18 cellular contexts compared by ENCODE assay signal in genomic region chr2:241003369-241003768, GRCh38. TPM values are rescaled to one million over a fixed set of nuclear protein-coding genes. Genes with fewer than 3 reads are reported as not detected.
DNase-seq lines count a peak whose midpoint lies in the region; ATAC-seq, FAIRE-seq and TF ChIP-seq lines count a peak whose summit lies in the region.
"Had no signal": no experiment of that assay in that cellular context is flagged by ENCODE, and none has a peak within 500 bp of the region (broad histone marks: within the 10 kb centered on the region; RNA-seq: fewer than 3 reads in every experiment).

No MANE protein-coding gene starts in this region.

- CTCF ChIA-PET in activated CD8-positive, alpha-beta memory T cell treated with anti-CD3 and anti-CD28 coated beads, Interleukin-2, amount 10 ng/mL, durations not matched to agents 7 days and 5 days (lab: Charles Lee): no interaction called here

- H3K9ac ChIP-seq in kidney (ENCODE audit: low read length in 2 of 2): no peak overlapping the region

- peaks cover 5% of the 10 kb centered on the region for H3K9me3 Mint-ChIP-seq in activated naive CD8-positive, alpha-beta T cell (ENCODE audit: low read depth)
- H3K9me3 Mint-ChIP-seq in activated naive CD8-positive, alpha-beta T cell treated with anti-CD3 and anti-CD28 coated beads, Interleukin-2, amount 50 U/mL, for 24 hours: peaks cover 11% of the 10 kb centered on the region
- H3K9me3 Mint-ChIP-seq in activated CD8-positive, alpha-beta memory T cell treated with anti-CD3 and anti-CD28 coated beads, Interleukin-2, amount 10 ng/mL, durations not matched to agents 7 days and 5 days (ENCODE audit: low read depth): peaks cover 13% of the 10 kb centered on the region

- DNase-seq in activated naive CD8-positive, alpha-beta T cell treated with anti-CD3 and anti-CD28 coated beads, Interleukin-2, amount 50 U/mL, for 24 hours: no peak
- peak; percentile 26 for DNase-seq in activated CD8-positive, alpha-beta memory T cell treated with anti-CD3 and anti-CD28 coated beads, Interleukin-2, amount 10 ng/mL, durations not matched to agents 7 days and 5 days
- DNase-seq in kidney (peak; percentile 52), spleen (peak; percentile 38), GM03348 (ENCODE audit: low spot score) (no peak), DMS114 treated with DMSO at 0.1 percent for 48 hours (lab: John Stamatoyannopoulos, UW; ENCODE audit: unreplicated experiment) (no peak)
- DNase-seq: ACHN, AML-193, DMS153, NCI-H1417 treated with DMSO at 0.1 percent for 48 hours, NCI-H1930, NCI-H2171, NCI-H774, PC-9 had no signal

- H3K27me3 Mint-ChIP-seq in activated naive CD8-positive, alpha-beta T cell: no peaks in the 10 kb centered on the region
- peaks cover 13% of the 10 kb centered on the region for H3K27me3 Mint-ChIP-seq in activated naive CD8-positive, alpha-beta T cell treated with anti-CD3 and anti-CD28 coated beads, Interleukin-2, amount 50 U/mL, for 24 hours
- H3K27me3 Mint-ChIP-seq in activated CD8-positive, alpha-beta memory T cell treated with anti-CD3 and anti-CD28 coated beads, Interleukin-2, amount 10 ng/mL, durations not matched to agents 7 days and 5 days: peaks cover 21% of the 10 kb centered on the region

- no peak for ATAC-seq in activated naive CD8-positive, alpha-beta T cell treated with anti-CD3 and anti-CD28 coated beads, Interleukin-2, amount 50 U/mL, for 24 hours
- no peak for ATAC-seq in activated CD8-positive, alpha-beta memory T cell treated with anti-CD3 and anti-CD28 coated beads, Interleukin-2, amount 10 ng/mL, durations not matched to agents 7 days and 5 days
- ATAC-seq: K562 had no signal

- H3K36me3 ChIP-seq in kidney (ENCODE audit: control insufficient read depth in 1 of 2, insufficient read depth in 2 of 2, low read length in 2 of 2) (peaks cover 0 to 5% of the 10 kb centered on the region in 2 donors), spleen (peaks cover 0 to 17% (median 8%) of the 10 kb centered on the region in 6 donors)

- no peak for TF ChIP-seq POLR2A in spleen (IDR thresholded peaks at IDR 0.05)

- H3K27ac ChIP-seq in kidney (ENCODE audit: low read depth in 2 of 2, low read length in 2 of 2) (no peak overlapping the region), spleen (no peak overlapping the region)
- H3K27ac ChIP-seq: PC-9 had no signal

- 80 to 98% (median 97%) methylated on average over 1 to 2 of the region's 2 CpGs; no CpG with 5 or more reads in 1 of the 5 donors for WGBS in spleen, 5 donors

- peaks cover 0 to 16% of the 10 kb centered on the region in 2 donors for H3K9me3 ChIP-seq in kidney (ENCODE audit: control insufficient read depth in 1 of 2, low read length in 2 of 2)
- H3K9me3 ChIP-seq in spleen: peaks cover 10 to 38% (median 34%) of the 10 kb centered on the region in 8 donors

- no peak overlapping the region for H3K4me3 ChIP-seq in kidney (ENCODE audit: low read length in 2 of 2)
- no peak overlapping the region for H3K4me3 ChIP-seq in spleen
- H3K4me3 ChIP-seq: K562, PC-9 had no signal

- intact Hi-C loops in kidney (cut with DNase I): no loop called here
- intact Hi-C loops in spleen (cut with DNase I; ENCODE audit: low total_unique reads): no loop called here

- H3K27me3 ChIP-seq in spleen (replicated peaks in 1 of 7): peaks cover 0 to 42% (median 5%) of the 10 kb centered on the region in 7 donors

- H3K36me3 Mint-ChIP-seq in activated naive CD8-positive, alpha-beta T cell: peaks cover 18% of the 10 kb centered on the region
- H3K36me3 Mint-ChIP-seq in activated naive CD8-positive, alpha-beta T cell treated with anti-CD3 and anti-CD28 coated beads, Interleukin-2, amount 50 U/mL, for 24 hours (ENCODE audit: low read depth): peaks cover 5% of the 10 kb centered on the region
- no peaks in the 10 kb centered on the region for H3K36me3 Mint-ChIP-seq in activated CD8-positive, alpha-beta memory T cell treated with anti-CD3 and anti-CD28 coated beads, Interleukin-2, amount 10 ng/mL, durations not matched to agents 7 days and 5 days

- no peak for TF ChIP-seq CTCF in kidney (IDR thresholded peaks at IDR 0.05; ENCODE audit: borderline replicate concordance, extremely low read depth, insufficient read depth)
- TF ChIP-seq CTCF in spleen (IDR thresholded peaks at IDR 0.05 in 8 of 11, conservative IDR thresholded peaks at IDR 0.05 in 3 of 11): no peak

- H3K4me1 ChIP-seq in kidney (ENCODE audit: control insufficient read depth in 1 of 2, insufficient read depth in 1 of 2, low read depth in 1 of 2, low read length in 2 of 2) (peaks cover 0 to 13% of the 10 kb centered on the region in 2 donors), spleen (peaks cover 0 to 39% (median 14%) of the 10 kb centered on the region in 6 donors)

- H3K27ac Mint-ChIP-seq in activated naive CD8-positive, alpha-beta T cell: peak overlapping the region; percentile 58
- no peak overlapping the region for H3K27ac Mint-ChIP-seq in activated naive CD8-positive, alpha-beta T cell treated with anti-CD3 and anti-CD28 coated beads, Interleukin-2, amount 50 U/mL, for 24 hours
- H3K27ac Mint-ChIP-seq in activated CD8-positive, alpha-beta memory T cell treated with anti-CD3 and anti-CD28 coated beads, Interleukin-2, amount 10 ng/mL, durations not matched to agents 7 days and 5 days: no peak overlapping the region
- H3K27ac Mint-ChIP-seq: CD14-positive monocyte had no signal

- peaks cover 49% of the 10 kb centered on the region for H3K4me1 Mint-ChIP-seq in activated naive CD8-positive, alpha-beta T cell (ENCODE audit: low read depth)
- H3K4me1 Mint-ChIP-seq in activated naive CD8-positive, alpha-beta T cell treated with anti-CD3 and anti-CD28 coated beads, Interleukin-2, amount 50 U/mL, for 24 hours: peaks cover 17% of the 10 kb centered on the region
- no peaks in the 10 kb centered on the region for H3K4me1 Mint-ChIP-seq in activated CD8-positive, alpha-beta memory T cell treated with anti-CD3 and anti-CD28 coated beads, Interleukin-2, amount 10 ng/mL, durations not matched to agents 7 days and 5 days

- FAIRE-seq in kidney (lab: Jason Lieb, UNC): no peak
- FAIRE-seq: H1, K562 had no signal

- no peak overlapping the region for H3K4me3 Mint-ChIP-seq in activated naive CD8-positive, alpha-beta T cell
- H3K4me3 Mint-ChIP-seq in activated naive CD8-positive, alpha-beta T cell treated with anti-CD3 and anti-CD28 coated beads, Interleukin-2, amount 50 U/mL, for 24 hours: no peak overlapping the region
- no peak overlapping the region for H3K4me3 Mint-ChIP-seq in activated CD8-positive, alpha-beta memory T cell treated with anti-CD3 and anti-CD28 coated beads, Interleukin-2, amount 10 ng/mL, durations not matched to agents 7 days and 5 days

RNA-seq across cellular contexts. Expression of gene SNED1, which starts 5.0 kb away (rescaled TPM):
- total RNA-seq in activated CD8-positive, alpha-beta memory T cell treated with anti-CD3 and anti-CD28 coated beads, Interleukin-2, amount 10 ng/mL, durations not matched to agents 7 days and 5 days: 1 to 10 TPM; 3.6 to 4.6 TPM
- total RNA-seq in kidney (42.1 TPM), spleen (10 to 100 TPM; 41.2 to 85.3 (median 66.2) TPM)
- polyA plus RNA-seq in kidney (ENCODE audit: insufficient read depth, low read depth, low replicate concordance) (3.0 TPM), spleen (1 to 10 TPM; 2.6 to 9.5 (median 4.6) TPM)

Comparison
In these comparisons a context has a peak if more than half of its experiments do, and no peak if none do; other contexts are left out.
1. DNase-seq: peak in activated CD8-positive, alpha-beta memory T cell treated with anti-CD3 and anti-CD28 coated beads, Interleukin-2, amount 10 ng/mL, durations not matched to agents 7 days and 5 days (single experiment), kidney (single experiment) and spleen (single experiment); none in activated naive CD8-positive, alpha-beta T cell treated with anti-CD3 and anti-CD28 coated beads, Interleukin-2, amount 50 U/mL, for 24 hours (single experiment), GM03348 (single experiment) and DMS114 treated with DMSO at 0.1 percent for 48 hours (single experiment).